23 cellular contexts compared by ENCODE assay signal in genomic region chr2:105880637-105881036, GRCh38.
DNase-seq lines count a peak whose midpoint lies in the region; ATAC-seq and TF ChIP-seq lines count a peak whose summit lies in the region.
"Had no signal": no experiment of that assay in that cellular context is flagged by ENCODE, and none has a peak within 500 bp of the region (broad histone marks: within the 10 kb centered on the region; RNA-seq: fewer than 3 reads in every experiment).

No MANE protein-coding gene starts in this region.

- peak overlapping the region; percentile 88 for H3K27ac Mint-ChIP-seq in CD4-positive, alpha-beta T cell
- peak overlapping the region; percentile 58 for H3K27ac Mint-ChIP-seq in central memory CD8-positive, alpha-beta T cell (ENCODE audit: low read depth)
- H3K27ac Mint-ChIP-seq: activated CD4-positive, alpha-beta T cell treated with anti-CD3 and anti-CD28 coated beads, Interleukin-2, amount 10 ng/mL, durations not matched to agents 7 days and 5 days; activated naive CD4-positive, alpha-beta T cell treated with anti-CD3 and anti-CD28 coated beads, Interleukin-2, amount 10 ng/mL, durations not matched to agents 7 days and 5 days; mesothelial cell of epicardium; nephron progenitor cell had no signal

- no peaks in the 10 kb centered on the region for H3K9me3 Mint-ChIP-seq in CD4-positive, alpha-beta T cell
- no peaks in the 10 kb centered on the region for H3K9me3 Mint-ChIP-seq in central memory CD8-positive, alpha-beta T cell
- H3K9me3 Mint-ChIP-seq: activated naive CD4-positive, alpha-beta T cell treated with anti-CD3 and anti-CD28 coated beads, Interleukin-2, amount 10 ng/mL, durations not matched to agents 7 days and 5 days; mesothelial cell of epicardium had no signal

- H3K27me3 Mint-ChIP-seq in CD4-positive, alpha-beta T cell, result no peaks in the 10 kb centered on the region
- no peaks in the 10 kb centered on the region for H3K27me3 Mint-ChIP-seq in central memory CD8-positive, alpha-beta T cell
- H3K27me3 Mint-ChIP-seq: activated CD4-positive, alpha-beta T cell treated with anti-CD3 and anti-CD28 coated beads, Interleukin-2, amount 10 ng/mL, durations not matched to agents 7 days and 5 days; activated naive CD4-positive, alpha-beta T cell treated with anti-CD3 and anti-CD28 coated beads, Interleukin-2, amount 10 ng/mL, durations not matched to agents 7 days and 5 days had no signal

- H3K36me3 Mint-ChIP-seq in CD4-positive, alpha-beta T cell (ENCODE audit: low read depth), result peaks cover 92% of the 10 kb centered on the region
- H3K36me3 Mint-ChIP-seq in central memory CD8-positive, alpha-beta T cell (ENCODE audit: insufficient read depth), result peaks cover 31% of the 10 kb centered on the region

- no peak overlapping the region for H3K4me3 ChIP-seq in vagina
- no peak overlapping the region for H3K4me3 ChIP-seq in right cardiac atrium (ENCODE audit: low read length)
- H3K4me3 ChIP-seq: heart right ventricle, sigmoid colon, SJCRH30 had no signal

- no peak for ATAC-seq in CD4-positive, alpha-beta T cell (ENCODE audit: poor library complexity)
- ATAC-seq in GM18505 (IDR thresholded peaks at IDR 0.05; ENCODE audit: unreplicated experiment) (peak; percentile 50), HG02870 (IDR thresholded peaks at IDR 0.05; ENCODE audit: unreplicated experiment) (peak; percentile 44), right cardiac atrium (no peak)
- ATAC-seq in central memory CD8-positive, alpha-beta T cell (replicated peaks; ENCODE audit: extremely low read depth, poor library complexity, severe bottlenecking), result no peak
- ATAC-seq: left lobe of liver had no signal

- H3K4me1 ChIP-seq in vagina, result peaks cover 42% of the 10 kb centered on the region
- peaks cover 7% of the 10 kb centered on the region for H3K4me1 ChIP-seq in right cardiac atrium (ENCODE audit: control insufficient read depth, insufficient read depth, low read length)
- H3K4me1 ChIP-seq: parathyroid adenoma had no signal

- no peaks in the 10 kb centered on the region for H3K27me3 ChIP-seq in CD4-positive, alpha-beta T cell (ENCODE audit: control insufficient read depth, insufficient read depth, low read length)
- H3K27me3 ChIP-seq in vagina (no peaks in the 10 kb centered on the region), right cardiac atrium (ENCODE audit: control insufficient read depth, insufficient read depth) (no peaks in the 10 kb centered on the region)
- H3K27me3 ChIP-seq: heart right ventricle, sigmoid colon, SJCRH30 had no signal

- TF ChIP-seq POLR2A in GM18505 (IDR thresholded peaks at IDR 0.05; ENCODE audit: borderline replicate concordance, extremely low read depth, insufficient read depth, insufficient read length) (no peak), vagina (IDR thresholded peaks at IDR 0.05) (no peak)

- no peak for DNase-seq in CD4-positive, alpha-beta T cell
- DNase-seq in central memory CD8-positive, alpha-beta T cell (ENCODE audit: low spot score in 2 of 2), result no peak
- DNase-seq in vagina (ENCODE audit: extremely low spot score in 2 of 2), result no peak
- DNase-seq in right cardiac atrium, result no peak
- DNase-seq in NCI-H146 treated with DMSO at 0.1 percent for 48 hours (lab: John Stamatoyannopoulos, UW; ENCODE audit: unreplicated experiment), result no peak
- no peak for DNase-seq in stimulated activated naive CD4-positive, alpha-beta T cell treated with Interleukin-2 at 50 U/mL for 16 hours (lab: John Stamatoyannopoulos, UW)
- DNase-seq: activated CD4-positive, alpha-beta T cell treated with anti-CD3 and anti-CD28 coated beads, Interleukin-2, amount 10 ng/mL, durations not matched to agents 7 days and 5 days; activated naive CD4-positive, alpha-beta T cell treated with anti-CD3 and anti-CD28 coated beads, Interleukin-2, amount 10 ng/mL, durations not matched to agents 7 days and 5 days; heart right ventricle; IMR-90; NCI-H1417 treated with DMSO at 0.1 percent for 48 hours; NCI-H524 treated with DMSO at 0.1 percent for 48 hours; nephron progenitor cell; sigmoid colon; SJCRH30; stimulated activated CD4-positive, alpha-beta T cell treated with anti-CD3 and anti-CD28 coated beads, Interleukin-15, amount 100 ng/mL, for 24 hours; T-helper 1 cell had no signal

- peak overlapping the region; percentile 10 for H3K27ac ChIP-seq in CD4-positive, alpha-beta T cell (ENCODE audit: low read depth, low read length)
- no peak overlapping the region for H3K27ac ChIP-seq in vagina
- H3K27ac ChIP-seq in right cardiac atrium (ENCODE audit: low read length), result no peak overlapping the region
- H3K27ac ChIP-seq: C4-2B, heart right ventricle, parathyroid adenoma, sigmoid colon, SJCRH30 had no signal

- H3K4me3 Mint-ChIP-seq in CD4-positive, alpha-beta T cell, result no peak overlapping the region
- H3K4me3 Mint-ChIP-seq in central memory CD8-positive, alpha-beta T cell, result no peak overlapping the region
- H3K4me3 Mint-ChIP-seq: activated CD4-positive, alpha-beta T cell treated with anti-CD3 and anti-CD28 coated beads, Interleukin-2, amount 10 ng/mL, durations not matched to agents 7 days and 5 days; activated naive CD4-positive, alpha-beta T cell treated with anti-CD3 and anti-CD28 coated beads, Interleukin-2, amount 10 ng/mL, durations not matched to agents 7 days and 5 days; mesothelial cell of epicardium; nephron progenitor cell had no signal

- H3K9me3 ChIP-seq in CD4-positive, alpha-beta T cell (ENCODE audit: control insufficient read depth, low read length), result no peaks in the 10 kb centered on the region
- H3K9me3 ChIP-seq in vagina (no peaks in the 10 kb centered on the region), right cardiac atrium (ENCODE audit: control insufficient read depth, low read length) (no peaks in the 10 kb centered on the region)
- H3K9me3 ChIP-seq: sigmoid colon, SJCRH30 had no signal

- peaks cover 83% of the 10 kb centered on the region for H3K4me1 Mint-ChIP-seq in CD4-positive, alpha-beta T cell (ENCODE audit: low read depth)
- peaks cover 81% of the 10 kb centered on the region for H3K4me1 Mint-ChIP-seq in central memory CD8-positive, alpha-beta T cell

- peaks cover 0 to 12% of the 10 kb centered on the region in 2 donors for H3K36me3 ChIP-seq in vagina

- WGBS in right cardiac atrium, result 97% methylated on average over 6 of the region's 6 CpGs

- intact Hi-C loops in CD4-positive, alpha-beta T cell (cut with DNase I, micrococcal nuclease), result no loop called here
- intact Hi-C loops in vagina (cut with DNase I) (no loop called here), right cardiac atrium (cut with DNase I) (no loop called here)

- POLR2A ChIA-PET in CD4-positive, alpha-beta T cell (lab: Charles Lee), result interaction anchor here (1.5 kb wide), 1 partner anchor 13 kb away, joined by 4 read pairs; no protein-coding TSS in a partner anchor

- CTCF ChIA-PET in CD4-positive, alpha-beta T cell (lab: Charles Lee), result no interaction called here

- TF ChIP-seq CTCF in CD4-positive, alpha-beta T cell (IDR thresholded peaks at IDR 0.05), result no peak
- TF ChIP-seq CTCF in vagina (IDR thresholded peaks at IDR 0.05), result no peak

Comparison
In these comparisons a context has a peak if more than half of its experiments do, and no peak if none do; other contexts are left out.
1. ATAC-seq: peak in GM18505 (single experiment) and HG02870 (single experiment); none in CD4-positive, alpha-beta T cell (single experiment), central memory CD8-positive, alpha-beta T cell (single experiment) and right cardiac atrium (0 of 2).